Comparison of ENCODE assay signal across 6 cellular contexts in the genomic region with DNA sequence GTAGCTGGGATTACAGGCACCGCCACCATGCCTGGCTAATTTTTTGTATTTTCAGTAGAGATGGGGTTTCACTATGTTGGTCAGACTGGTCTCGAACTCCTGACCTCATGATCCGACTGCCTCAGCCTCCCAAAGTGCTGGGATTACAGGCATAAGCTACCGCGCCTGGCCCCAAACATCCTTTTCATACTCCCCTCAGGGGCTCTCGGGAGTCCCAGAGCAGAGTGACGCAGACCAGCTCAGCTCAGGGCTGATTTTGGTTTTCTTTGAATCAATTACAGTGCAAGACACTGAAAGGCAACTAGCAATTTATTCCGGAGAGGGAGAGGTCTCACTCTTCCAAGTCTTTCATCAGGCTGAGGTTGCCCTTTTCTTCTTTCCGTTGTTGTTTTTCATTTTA.
DNase-seq lines count a peak whose midpoint lies in the region; ATAC-seq and TF ChIP-seq lines count a peak whose summit lies in the region.
"Not testable (repeated sequence)": the region's sequence is repeated elsewhere in the genome, so short reads cannot be mapped to it uniquely, and the experiment has no call there.

No MANE protein-coding gene starts in this region.

- not testable (repeated sequence) for H2BK5ac ChIP-seq in H9 (ENCODE audit: insufficient read length, low read length)

- not testable (repeated sequence) for H3T11ph ChIP-seq in H9 (ENCODE audit: low read length)

- not testable (repeated sequence) for H3K9me3 ChIP-seq in H9 (ENCODE audit: control insufficient read depth, low read depth, low read length); ascending aorta; gastroesophageal sphincter; thoracic aorta; aorta (ENCODE audit: control insufficient read depth, low read length)

- not testable (repeated sequence) for H2BK120ac ChIP-seq in H9 (ENCODE audit: low read depth, low read length, poor library complexity, severe bottlenecking)

- not testable (repeated sequence) for H4K5ac ChIP-seq in H9 (ENCODE audit: insufficient read length, low read depth, low read length)

- TF ChIP-seq EP300 in gastroesophageal sphincter (IDR thresholded peaks at IDR 0.05): not testable (repeated sequence)

- not testable (repeated sequence) for H3K4me2 ChIP-seq in H9 (ENCODE audit: insufficient read depth, insufficient read length, low read length)

- H3K27ac ChIP-seq in H9 (ENCODE audit: insufficient read length, low read depth, low read length); gastroesophageal sphincter; aorta (ENCODE audit: low read depth in 1 of 2, low read length in 2 of 2): not testable (repeated sequence)
- H3K27ac ChIP-seq in ascending aorta: peak overlapping the region; percentile 75 to 79
- peak overlapping the region; percentile 55 to 73 for H3K27ac ChIP-seq in thoracic aorta

- H3K27me3 Mint-ChIP-seq in H9 (ENCODE audit: low read depth): not testable (repeated sequence)

- not testable (repeated sequence) for H3K23ac ChIP-seq in H9 (ENCODE audit: insufficient read length, low read depth, low read length)

- H3K4me3 ChIP-seq in ascending aorta; gastroesophageal sphincter; thoracic aorta; aorta (ENCODE audit: low read length in 2 of 2): not testable (repeated sequence)

- not testable (repeated sequence) for H3K56ac ChIP-seq in H9 (ENCODE audit: insufficient read length, low read depth, low read length)

- intact Hi-C loops in ascending aorta (cut with DNase I) (loop anchor here (5.0 kb wide), 1 partner anchor 170 kb away; no protein-coding TSS in a partner anchor), posterior vena cava (cut with DNase I) (loop anchor here (10.0 kb wide), 2 partner anchors 57 to 183 kb away; partner anchors contain the start of gene NTRK3 (in 2 of the 2))
- intact Hi-C loops in aorta (cut with DNase I): not testable (repeated sequence)

- not testable (repeated sequence) for H3K9ac ChIP-seq in H9 (ENCODE audit: extremely low read depth, insufficient read length, low read length)

- H2AFZ ChIP-seq in H9 (ENCODE audit: low read length): not testable (repeated sequence)

- not testable (repeated sequence) for H2BK12ac ChIP-seq in H9 (ENCODE audit: insufficient read length, low read depth, low read length)

- ATAC-seq in gastroesophageal sphincter: peak; percentile 51
- not testable (repeated sequence) for ATAC-seq in thoracic aorta (ENCODE audit: insufficient number of reproducible peaks, low FRiP score, low read depth)
- ATAC-seq in aorta (ENCODE audit: low FRiP score): peak; percentile 72

- H4K20me1 ChIP-seq in H9 (ENCODE audit: control insufficient read depth, insufficient read depth, insufficient read length): not testable (repeated sequence)

- H3K4me1 Mint-ChIP-seq in H9: peaks cover 37 to 46% of the 10 kb centered on the region in 2 experiments

- WGBS in H9 (ENCODE audit: extremely low coverage, insufficient read length, low lambda C conversion rate): no CpG with 5 or more reads among the region's 9 CpGs
- WGBS in gastroesophageal sphincter (ENCODE audit: low coverage in 1 of 2), 2 donors: 68 to 92% methylated on average over 7 to 8 of the region's 9 CpGs
- 39 to 48% methylated on average over 9 of the region's 9 CpGs for WGBS in aorta, 2 donors

- not testable (repeated sequence) for TF ChIP-seq POLR2A in gastroesophageal sphincter (IDR thresholded peaks at IDR 0.05)

- H4K8ac ChIP-seq in H9 (replicated peaks; ENCODE audit: insufficient read length, low read depth, low read length): not testable (repeated sequence)

- not testable (repeated sequence) for H3K4me1 ChIP-seq in H9 (ENCODE audit: insufficient read depth, low read length); aorta (ENCODE audit: control insufficient read depth in 1 of 2, insufficient read depth in 2 of 2, low read length in 2 of 2)
- H3K4me1 ChIP-seq in ascending aorta: peaks cover 12 to 16% of the 10 kb centered on the region in 2 donors
- H3K4me1 ChIP-seq in gastroesophageal sphincter: peaks cover 0 to 12% (median 0%) of the 10 kb centered on the region in 3 donors
- H3K4me1 ChIP-seq in thoracic aorta (ENCODE audit: control insufficient read depth in 1 of 2, low read depth in 2 of 2): peaks cover 4 to 46% of the 10 kb centered on the region in 2 donors

- not testable (repeated sequence) for H2AK5ac ChIP-seq in H9 (ENCODE audit: insufficient read length, low read length)

- not testable (repeated sequence) for H2BK20ac ChIP-seq in H9 (ENCODE audit: low read depth, low read length, poor library complexity, severe bottlenecking)

- not testable (repeated sequence) for H3K4me3 Mint-ChIP-seq in H9

- H3K9me3 Mint-ChIP-seq in H9: not testable (repeated sequence)

- H3K14ac ChIP-seq in H9 (ENCODE audit: insufficient read depth, low read length): not testable (repeated sequence)

- H3K36me3 ChIP-seq in ascending aorta; gastroesophageal sphincter; thoracic aorta; aorta (ENCODE audit: control insufficient read depth in 1 of 2, insufficient read depth in 2 of 2, low read length in 1 of 2): not testable (repeated sequence)

- H3K27ac Mint-ChIP-seq in H9: peak overlapping the region in 2 of 3 experiments; percentile 45 to 77; a peak in 2 of 7 replicates

- not testable (repeated sequence) for H3K79me1 ChIP-seq in H9 (ENCODE audit: insufficient read depth, low read depth, low read length, poor library complexity, severe bottlenecking)

- H3K4ac ChIP-seq in H9 (ENCODE audit: low read depth, low read length): not testable (repeated sequence)

- H3K79me2 ChIP-seq in H9 (ENCODE audit: insufficient read depth, low read length): not testable (repeated sequence)

- H2BK15ac ChIP-seq in H9 (ENCODE audit: low read depth, low read length): not testable (repeated sequence)

- not testable (repeated sequence) for H3K27me3 ChIP-seq in H9 (ENCODE audit: insufficient read depth, low read length); ascending aorta; gastroesophageal sphincter; thoracic aorta (replicated peaks; ENCODE audit: insufficient read depth); aorta (ENCODE audit: control insufficient read depth in 1 of 2, insufficient read depth in 2 of 2, low read length in 1 of 2)

- not testable (repeated sequence) for H4K91ac ChIP-seq in H9 (ENCODE audit: insufficient read length, low read depth, low read length)

- not testable (repeated sequence) for H3K23me2 ChIP-seq in H9 (ENCODE audit: insufficient read length, low read depth, low read length, poor library complexity, severe bottlenecking)

- DNase-seq in H9; ascending aorta (ENCODE audit: low spot score in 2 of 2); thoracic aorta (ENCODE audit: low spot score); aorta: not testable (repeated sequence)
- DNase-seq in posterior vena cava (ENCODE audit: low spot score): peak; percentile 85

- H3K36me3 Mint-ChIP-seq in H9 (ENCODE audit: insufficient read depth in 1 of 3, low read depth in 3 of 3): not testable (repeated sequence)

- not testable (repeated sequence) for H3K18ac ChIP-seq in H9 (ENCODE audit: insufficient read length, low read depth, low read length)

- TF ChIP-seq CTCF in H9 (conservative IDR thresholded peaks at IDR 0.05); ascending aorta (IDR thresholded peaks at IDR 0.05); gastroesophageal sphincter (IDR thresholded peaks at IDR 0.05); thoracic aorta (IDR thresholded peaks at IDR 0.05): not testable (repeated sequence)
